In the genomic region with DNA sequence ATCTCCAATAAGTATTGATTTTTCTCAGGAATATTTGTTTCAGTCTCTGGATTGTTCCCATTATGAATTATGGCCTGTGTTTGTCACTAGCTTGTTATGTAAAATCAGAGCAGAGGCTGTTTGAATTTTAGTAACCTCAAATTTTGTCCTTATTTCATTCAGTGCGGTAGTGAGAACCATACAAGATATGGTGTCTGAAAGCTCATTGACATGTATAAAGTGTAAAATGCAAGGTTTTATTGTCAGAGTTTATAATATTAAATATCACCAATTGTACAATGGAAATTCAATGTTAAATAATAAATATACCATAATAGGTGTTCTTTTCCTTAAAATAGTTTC, we compare ENCODE assay signal across 27 cellular contexts.
"Had no signal": no experiment of that assay in that cellular context is flagged by ENCODE, and none has a peak within 500 bp of the region (broad histone marks: within the 10 kb centered on the region; RNA-seq: fewer than 3 reads in every experiment).

No MANE protein-coding gene starts in this region.

- H3K36me3 ChIP-seq: stomach, suprapubic skin, thoracic aorta, thyroid gland, tibial artery, tibial nerve, transverse colon, upper lobe of left lung, upper lobe of right lung, uterus, vagina had no signal

- H3K27me3 ChIP-seq: stomach, suprapubic skin, testis, thyroid gland, tibial artery, tibial nerve, transverse colon, upper lobe of left lung, upper lobe of right lung, uterus, vagina had no signal

- ATAC-seq: stimulated activated effector memory CD8-positive, alpha-beta T cell treated with anti-CD3 and anti-CD28 coated beads, Interleukin-12 subunit alpha, Interleukin-12 subunit beta, amount 100 ng/mL, for 72 hours; stimulated activated memory B cell treated with anti-CD40 and anti-IgM and Interleukin-4, amounts not matched to agents 10 μg/mL and 1 μg/mL and 100 μg/mL, for 72 hours; stimulated activated naive B cell treated with anti-CD40 and anti-IgM and Interleukin-4, amounts not matched to agents 10 μg/mL and 1 μg/mL and 100 μg/mL, for 72 hours; stimulated activated naive CD8-positive, alpha-beta T cell treated with anti-CD3 and anti-CD28 coated beads, Interleukin-15, amount 100 ng/mL, for 72 hours; stimulated activated naive CD8-positive, alpha-beta T cell treated with anti-CD3 and anti-CD28 coated beads, Interleukin-15, Interleukin-2, amounts not matched to agents 100 U/mL and 50 U/mL, for 24 hours; upper lobe of right lung had no signal

- FAIRE-seq: urothelium cell line had no signal

- H3K4me3 ChIP-seq: stomach, suprapubic skin, testis, thoracic aorta, thyroid gland, tibial artery, tibial nerve, transverse colon, upper lobe of left lung, upper lobe of right lung, uterus, vagina had no signal

- H3K27ac ChIP-seq: stomach, suprapubic skin, testis, thoracic aorta, thyroid gland, tibial artery, tibial nerve, transverse colon, upper lobe of left lung, upper lobe of right lung, uterus, vagina had no signal

- H3K4me1 ChIP-seq: stomach, suprapubic skin, testis, thyroid gland, tibial artery, tibial nerve, transverse colon, upper lobe of left lung, upper lobe of right lung, uterus, vagina had no signal

- H3K9me3 ChIP-seq: stomach, suprapubic skin, testis, thoracic aorta, thyroid gland, tibial artery, tibial nerve, transverse colon, upper lobe of left lung, upper lobe of right lung, uterus, vagina had no signal

- DNase-seq: stimulated activated CD4-positive, alpha-beta T cell treated with anti-CD3 and anti-CD28 coated beads, Interleukin-2, amount 100 ng/mL, for 48 hours; stimulated activated CD4-positive, alpha-beta T cell treated with anti-CD3 and anti-CD28 coated beads, Interleukin-4, amount 100 ng/mL, for 1 hour; stimulated activated CD4-positive, alpha-beta T cell treated with anti-CD3 and anti-CD28 coated beads, Interleukin-4, amount 100 ng/mL, for 24 hours; stimulated activated CD4-positive, alpha-beta T cell treated with anti-CD3 and anti-CD28 coated beads, Interleukin-4, amount 100 ng/mL, for 4 hours; stimulated activated CD8-positive, alpha-beta memory T cell treated with anti-CD3 and anti-CD28 coated beads, Interleukin-4, amount 100 ng/mL, for 48 hours; stimulated activated naive B cell treated with anti-CD40 and anti-IgM and Interleukin-4, amounts not matched to agents 10 μg/mL and 1 μg/mL and 100 μg/mL, for 72 hours; stimulated activated naive CD4-positive, alpha-beta T cell; stimulated activated naive CD4-positive, alpha-beta T cell treated with Interleukin-2 at 50 U/mL for 16 hours; stimulated activated naive CD8-positive, alpha-beta T cell treated with anti-CD3 and anti-CD28 coated beads, Interleukin-15, amount 100 ng/mL, for 72 hours; stimulated activated naive CD8-positive, alpha-beta T cell treated with anti-CD3 and anti-CD28 coated beads, Interleukin-15, Interleukin-2, amounts not matched to agents 100 U/mL and 50 U/mL, for 24 hours; stomach; substantia nigra; testis; thyroid gland; tibial artery; transverse colon; trophoblast cell; upper lobe of left lung; upper lobe of right lung; uterus had no signal
